In the genomic region with DNA sequence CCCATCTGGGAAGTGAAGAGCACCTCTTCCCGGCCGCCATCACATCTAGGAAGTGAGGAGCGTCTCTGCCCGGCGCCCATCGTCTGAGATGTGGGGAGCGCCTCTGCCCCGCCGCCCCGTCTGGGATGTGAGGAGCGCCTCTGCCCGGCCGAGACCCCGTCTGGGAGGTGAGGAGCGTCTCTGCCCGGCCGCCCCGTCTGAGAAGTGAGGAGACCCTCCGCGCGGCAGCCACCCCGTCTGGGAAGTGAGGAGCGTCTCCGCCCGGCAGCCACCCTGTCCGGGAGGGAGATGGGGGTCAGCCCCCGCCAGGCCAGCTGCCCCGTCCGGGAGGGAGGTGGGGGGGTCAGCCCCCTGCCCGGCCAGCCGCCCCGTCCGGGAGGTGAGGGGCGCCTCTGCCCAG, we compare ENCODE assay signal across 20 cellular contexts. TPM values are rescaled to one million over a fixed set of nuclear protein-coding genes. Genes with fewer than 3 reads are reported as not detected.
"Had no signal": no experiment of that assay in that cellular context is flagged by ENCODE, and none has a peak within 500 bp of the region (broad histone marks: within the 10 kb centered on the region; RNA-seq: fewer than 3 reads in every experiment).

No MANE protein-coding gene starts in this region.

RNA-seq across cellular contexts. Expression of a gene that starts 36.1 kb away (rescaled TPM):
- total RNA-seq: activated naive CD4-positive, alpha-beta T cell treated with anti-CD3 and anti-CD28 coated beads for 36 hours; activated naive CD4-positive, alpha-beta T cell treated with anti-CD3 and anti-CD28 coated beads, Interleukin-2, amount 50 U/mL, for 72 hours; activated naive CD8-positive, alpha-beta T cell treated with anti-CD3 and anti-CD28 coated beads for 36 hours; activated naive CD8-positive, alpha-beta T cell treated with anti-CD3 and anti-CD28 coated beads, Interleukin-2, amount 10 ng/mL, durations not matched to agents 7 days and 5 days; activated T-cell treated with anti-CD3 and anti-CD28 coated beads, Interleukin-2, amount 50 U/mL, for 4 hours; activated T-cell treated with anti-CD3 and anti-CD28 coated beads, Interleukin-2, amount 50 U/mL, for 72 hours; activated T-helper 1 cell treated with anti-CD3 and anti-CD28 coated beads, Interleukin-12 subunit alpha, Interleukin-12 subunit beta, Interleukin-2, Interleukin-4 antibody, amounts not matched to agents 30 ng/mL and 10 ng/mL and 1 ng/mL, durations not matched to agents 14 hours and 24 hours and 36 hours; activated T-helper 17 cell treated with anti-CD3 and anti-CD28 coated beads, Interleukin-2, amount 50 U/mL, for 72 hours; activated T-helper 2 cell treated with anti-CD3 and anti-CD28 coated beads, Interferon-gamma antibody, Interleukin-2, Interleukin-4, amounts not matched to agents 10 μg/mL and 5 μg/mL and 100 μg/mL, durations not matched to agents 14 hours and 24 hours and 36 hours; adrenal gland; aorta; ascending aorta; astrocyte; body of pancreas; breast epithelium; bronchial epithelial cell; cardiac muscle cell; cardiac septum; cerebellum; chondrocyte had no signal

RNA-seq across cellular contexts. Expression of a gene that starts 52.5 kb away (rescaled TPM):
- total RNA-seq: activated naive CD4-positive, alpha-beta T cell treated with anti-CD3 and anti-CD28 coated beads for 36 hours; activated naive CD4-positive, alpha-beta T cell treated with anti-CD3 and anti-CD28 coated beads, Interleukin-2, amount 50 U/mL, for 72 hours; activated naive CD8-positive, alpha-beta T cell treated with anti-CD3 and anti-CD28 coated beads for 36 hours; activated naive CD8-positive, alpha-beta T cell treated with anti-CD3 and anti-CD28 coated beads, Interleukin-2, amount 10 ng/mL, durations not matched to agents 7 days and 5 days; activated T-cell treated with anti-CD3 and anti-CD28 coated beads, Interleukin-2, amount 50 U/mL, for 4 hours; activated T-cell treated with anti-CD3 and anti-CD28 coated beads, Interleukin-2, amount 50 U/mL, for 72 hours; activated T-helper 1 cell treated with anti-CD3 and anti-CD28 coated beads, Interleukin-12 subunit alpha, Interleukin-12 subunit beta, Interleukin-2, Interleukin-4 antibody, amounts not matched to agents 30 ng/mL and 10 ng/mL and 1 ng/mL, durations not matched to agents 14 hours and 24 hours and 36 hours; activated T-helper 17 cell treated with anti-CD3 and anti-CD28 coated beads, Interleukin-2, amount 50 U/mL, for 72 hours; activated T-helper 2 cell treated with anti-CD3 and anti-CD28 coated beads, Interferon-gamma antibody, Interleukin-2, Interleukin-4, amounts not matched to agents 10 μg/mL and 5 μg/mL and 100 μg/mL, durations not matched to agents 14 hours and 24 hours and 36 hours; adrenal gland; aorta; ascending aorta; astrocyte; body of pancreas; breast epithelium; bronchial epithelial cell; cardiac muscle cell; cardiac septum; cerebellum; chondrocyte had no signal
